30 cellular contexts compared by ENCODE assay signal in the genomic region with DNA sequence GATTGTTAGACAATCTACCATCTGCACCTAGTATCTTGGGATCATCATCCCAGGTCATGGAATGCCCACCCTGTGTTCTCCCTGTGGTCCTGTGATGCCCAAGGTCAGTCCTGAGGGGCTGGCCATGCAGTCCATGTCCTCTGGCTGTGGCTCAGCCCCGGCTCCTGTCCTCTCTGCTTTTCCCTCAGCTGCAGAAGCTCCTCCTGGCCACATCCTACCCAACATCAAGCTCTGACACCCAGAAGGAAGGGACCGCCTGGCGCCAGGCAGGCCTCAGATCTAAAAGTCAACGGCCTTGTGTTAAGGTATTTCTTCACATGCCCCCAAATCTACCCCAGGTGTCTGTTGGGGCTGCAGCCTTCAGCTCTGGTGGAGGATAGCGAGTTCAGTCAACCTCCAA.
"Had no signal": no experiment of that assay in that cellular context is flagged by ENCODE, and none has a peak within 500 bp of the region (broad histone marks: within the 10 kb centered on the region; RNA-seq: fewer than 3 reads in every experiment).

No MANE protein-coding gene starts in this region.

- H3K4me1 Mint-ChIP-seq: central memory CD8-positive, alpha-beta T cell had no signal

- H3K9me3 Mint-ChIP-seq: activated CD4-positive, alpha-beta T cell treated with anti-CD3 and anti-CD28 coated beads, Interleukin-2, amount 10 ng/mL, durations not matched to agents 24 days and 14 days; activated CD8-positive, alpha-beta T cell treated with anti-CD3 and anti-CD28 coated beads for 36 hours; activated naive CD8-positive, alpha-beta T cell treated with anti-CD3 and anti-CD28 coated beads for 36 hours; activated T-cell treated with anti-CD3 and anti-CD28 coated beads, Interleukin-2, amount 50 U/mL, for 72 hours; activated T-helper 17 cell treated with anti-CD3 and anti-CD28 coated beads, Interleukin-2, amount 50 U/mL, for 72 hours; central memory CD8-positive, alpha-beta T cell had no signal

- H3K27me3 ChIP-seq: brain microvascular endothelial cell, cardiac muscle cell, Peyer's patch, SJCRH30 had no signal

- H3K36me3 ChIP-seq: brain microvascular endothelial cell, SJCRH30 had no signal

- H3K27me3 Mint-ChIP-seq: activated CD4-positive, alpha-beta T cell treated with anti-CD3 and anti-CD28 coated beads, Interleukin-2, amount 10 ng/mL, durations not matched to agents 24 days and 14 days; activated CD8-positive, alpha-beta T cell treated with anti-CD3 and anti-CD28 coated beads for 36 hours; activated naive CD8-positive, alpha-beta T cell treated with anti-CD3 and anti-CD28 coated beads for 36 hours; activated T-helper 17 cell treated with anti-CD3 and anti-CD28 coated beads, Interleukin-2, amount 50 U/mL, for 72 hours; central memory CD8-positive, alpha-beta T cell had no signal

- H3K4me1 ChIP-seq: SJCRH30 had no signal

- H3K27ac Mint-ChIP-seq: activated CD4-positive, alpha-beta T cell treated with anti-CD3 and anti-CD28 coated beads, Interleukin-2, amount 10 ng/mL, durations not matched to agents 24 days and 14 days; activated CD8-positive, alpha-beta T cell treated with anti-CD3 and anti-CD28 coated beads for 36 hours; activated naive CD8-positive, alpha-beta T cell treated with anti-CD3 and anti-CD28 coated beads for 36 hours; activated T-helper 17 cell treated with anti-CD3 and anti-CD28 coated beads, Interleukin-2, amount 50 U/mL, for 72 hours had no signal

- ATAC-seq: PC-3 had no signal

- H3K4me3 ChIP-seq: cardiac muscle cell, Peyer's patch, SJCRH30, SK-N-MC had no signal

- DNase-seq: activated CD4-positive, alpha-beta T cell treated with anti-CD3 and anti-CD28 coated beads, Interleukin-2, amount 10 ng/mL, durations not matched to agents 24 days and 14 days; activated CD4-positive, alpha-beta T cell treated with anti-CD3 and anti-CD28 coated beads, Interleukin-2, amount 50 U/mL, for 4 hours; activated effector memory CD4-positive, alpha-beta T cell treated with anti-CD3 and anti-CD28 coated beads, Interleukin-2, amount 50 U/mL, for 16 hours; activated naive CD4-positive, alpha-beta T cell; activated naive CD4-positive, alpha-beta T cell treated with anti-CD3 and anti-CD28 coated beads, Interleukin-2, amount 50 U/mL, for 16 hours; activated naive CD8-positive, alpha-beta T cell treated with anti-CD3 and anti-CD28 coated beads for 36 hours; activated T-cell treated with anti-CD3 and anti-CD28 coated beads, Interleukin-2, amount 50 U/mL, for 1 hour; activated T-cell treated with anti-CD3 and anti-CD28 coated beads, Interleukin-2, amount 50 U/mL, for 72 hours; amniotic stem cell; brain microvascular endothelial cell; KG1; MM.1S; MV-4-11; NCI-H1436 treated with DMSO at 0.1 percent for 48 hours; NCI-H1694 treated with DMSO at 0.1 percent for 48 hours; NCI-H2029; NCI-H345; NCI-H524 treated with DMSO at 0.1 percent for 48 hours; NK-92 treated with Interleukin-12 subunit alpha and Interleukin-12 subunit beta, amount 100 ng/mL, for 24 hours; Peyer's patch; Right ventricle myocardium superior; RPMI8226; T1000 had no signal

- H3K4me3 Mint-ChIP-seq: activated CD4-positive, alpha-beta T cell treated with anti-CD3 and anti-CD28 coated beads, Interleukin-2, amount 10 ng/mL, durations not matched to agents 24 days and 14 days; activated CD8-positive, alpha-beta T cell treated with anti-CD3 and anti-CD28 coated beads for 36 hours; activated naive CD8-positive, alpha-beta T cell treated with anti-CD3 and anti-CD28 coated beads for 36 hours; activated T-cell treated with anti-CD3 and anti-CD28 coated beads, Interleukin-2, amount 50 U/mL, for 72 hours; activated T-helper 17 cell treated with anti-CD3 and anti-CD28 coated beads, Interleukin-2, amount 50 U/mL, for 72 hours; central memory CD8-positive, alpha-beta T cell had no signal

- H3K27ac ChIP-seq: brain microvascular endothelial cell, cardiac muscle cell, Peyer's patch, SJCRH30, SK-N-MC had no signal

- H3K9me3 ChIP-seq: Peyer's patch, SJCRH30 had no signal
